ENCODE assay signal across 26 cellular contexts in genomic region chr4:146442801-146443200, GRCh38.
A peak's percentile ranks its signal among the peaks of the same experiment; 100 is the strongest.
DNase-seq lines count a peak whose midpoint lies in the region; ATAC-seq, FAIRE-seq and TF ChIP-seq lines count a peak whose summit lies in the region.
"Had no signal": no experiment of that assay in that cellular context is flagged by ENCODE, and none has a peak within 500 bp of the region (broad histone marks: within the 10 kb centered on the region; RNA-seq: fewer than 3 reads in every experiment).

No MANE protein-coding gene starts in this region.

- H3K4me1 ChIP-seq in Panc1 (ENCODE audit: control insufficient read depth, insufficient read depth, low read length) (no peaks in the 10 kb centered on the region), endothelial cell of umbilical vein (ENCODE audit: control insufficient read depth, extremely low read depth, insufficient read depth, low read length) (peaks cover 12% of the 10 kb centered on the region), osteoblast (ENCODE audit: insufficient read depth, low read length) (peaks cover 11% of the 10 kb centered on the region)
- H3K4me1 ChIP-seq: BLaER1, upper lobe of left lung had no signal

- H3K4me3 ChIP-seq in Panc1 (ENCODE audit: low read depth in 2 of 2, low read length in 2 of 2) = no peak overlapping the region
- H3K4me3 ChIP-seq in endothelial cell of umbilical vein (replicated peaks in 1 of 3; ENCODE audit: insufficient read depth in 1 of 3, low read depth in 1 of 3, low read length in 3 of 3) = no peak overlapping the region
- H3K4me3 ChIP-seq in osteoblast (ENCODE audit: insufficient read depth, low read length) = no peak overlapping the region
- H3K4me3 ChIP-seq: BLaER1, heart left ventricle, skin epidermis, upper lobe of left lung had no signal

- H2AFZ ChIP-seq in endothelial cell of umbilical vein (ENCODE audit: low read depth, low read length) = no peak overlapping the region
- H2AFZ ChIP-seq in osteoblast (ENCODE audit: low read length) = no peak overlapping the region

- ATAC-seq in Panc1 = no peak
- no peak for ATAC-seq in T-helper 17 cell
- ATAC-seq: heart left ventricle; stimulated activated memory B cell treated with anti-CD40 and anti-IgM and Interleukin-4, amounts not matched to agents 10 μg/mL and 1 μg/mL and 100 μg/mL, for 72 hours had no signal

- BruUV-seq in Panc1 (replicated peaks; lab: Mats Ljungman, UMichigan) (no TSS peak), endothelial cell of umbilical vein (replicated peaks; lab: Mats Ljungman, UMichigan) (no TSS peak)

- H3K9me3 ChIP-seq in Panc1 (ENCODE audit: control insufficient read depth, insufficient read depth, low read depth, low read length) (no peaks in the 10 kb centered on the region), endothelial cell of umbilical vein (replicated peaks; ENCODE audit: control insufficient read depth, insufficient read depth, low read length) (no peaks in the 10 kb centered on the region), osteoblast (ENCODE audit: low read depth, low read length) (no peaks in the 10 kb centered on the region), T-helper 17 cell (ENCODE audit: control insufficient read depth, low read length, poor library complexity, severe bottlenecking) (no peaks in the 10 kb centered on the region)
- H3K9me3 ChIP-seq: heart left ventricle, neutrophil, upper lobe of left lung had no signal

- in situ Hi-C loops in Panc1 (cut with HindIII; ENCODE audit: low pct_unique_long_range_greater_than_20kb, low sequenced_read_pairs) = no loop called here

- no peak for TF ChIP-seq POLR2A in endothelial cell of umbilical vein (IDR thresholded peaks at IDR 0.05; ENCODE audit: low read depth, low read length)

- no peaks in the 10 kb centered on the region for H3K27me3 Mint-ChIP-seq in T-helper 17 cell
- H3K27me3 Mint-ChIP-seq: activated naive CD4-positive, alpha-beta T cell treated with anti-CD3 and anti-CD28 coated beads, Interleukin-2, amount 10 ng/mL, durations not matched to agents 7 days and 5 days; stimulated activated memory B cell treated with anti-CD40 and anti-IgM and Interleukin-4, amounts not matched to agents 10 μg/mL and 1 μg/mL and 100 μg/mL, for 72 hours had no signal

- H3K79me2 ChIP-seq in endothelial cell of umbilical vein (ENCODE audit: control insufficient read depth, insufficient read depth, low read length) (no peaks in the 10 kb centered on the region), osteoblast (ENCODE audit: insufficient read depth, low read length) (no peaks in the 10 kb centered on the region)

- H3K27me3 ChIP-seq in Panc1 (ENCODE audit: control insufficient read depth, insufficient read depth, low read length) (no peaks in the 10 kb centered on the region), endothelial cell of umbilical vein (ENCODE audit: control insufficient read depth in 2 of 2, insufficient read depth in 2 of 2, low read length in 2 of 2) (no peaks in the 10 kb centered on the region), osteoblast (ENCODE audit: insufficient read depth, low read length) (no peaks in the 10 kb centered on the region)
- H3K27me3 ChIP-seq: BLaER1, heart left ventricle, neutrophil, upper lobe of left lung had no signal

- H3K36me3 ChIP-seq in Panc1 (ENCODE audit: control insufficient read depth, insufficient read depth, low read length) (no peaks in the 10 kb centered on the region), endothelial cell of umbilical vein (ENCODE audit: control insufficient read depth in 2 of 2, extremely low read depth in 1 of 2, insufficient read depth in 2 of 2, low read length in 2 of 2) (no peaks in the 10 kb centered on the region), osteoblast (ENCODE audit: insufficient read depth, low read length) (no peaks in the 10 kb centered on the region)
- H3K36me3 ChIP-seq: heart left ventricle, neutrophil had no signal

- H3K9ac ChIP-seq in endothelial cell of umbilical vein (replicated peaks; ENCODE audit: extremely low read depth, insufficient read depth, low read length) = no peak overlapping the region
- H3K9ac ChIP-seq: BLaER1 had no signal

- DNase-seq in EL (peak; percentile 69), Panc1 (ENCODE audit: low read depth, low spot score) (peak; percentile 41), endothelial cell of umbilical vein (ENCODE audit: low read depth, low spot score) (no peak), osteoblast (ENCODE audit: insufficient read length, low spot score, missing footprints) (peak; percentile 48), HT-29 (ENCODE audit: low spot score) (no peak), NCI-H2227 (lab: John Stamatoyannopoulos, UW; ENCODE audit: unreplicated experiment) (no peak), T-helper 17 cell (no peak), NCI-H1694 (lab: John Stamatoyannopoulos, UW) (no peak)
- DNase-seq: activated CD4-positive, CD25-positive, alpha-beta regulatory T cell treated with anti-CD3 and anti-CD28 coated beads, Interleukin-2, amount 50 U/mL, for 72 hours; activated CD8-positive, alpha-beta memory T cell treated with anti-CD3 and anti-CD28 coated beads, Interleukin-2, amount 50 U/mL, for 4 hours; activated naive CD4-positive, alpha-beta T cell treated with anti-CD3 and anti-CD28 coated beads, Interleukin-2, amount 10 ng/mL, durations not matched to agents 7 days and 5 days; central memory CD4-positive, alpha-beta T cell; DMS 273 treated with DMSO at 0.1 percent for 48 hours; heart left ventricle; KG1; midbrain; NCI-H187; NCI-H524 treated with DMSO at 0.1 percent for 48 hours; T-helper 1 cell; upper lobe of left lung had no signal

- TF ChIP-seq CTCF in Panc1 (IDR thresholded peaks at IDR 0.05) (no peak), endothelial cell of umbilical vein (IDR thresholded peaks at IDR 0.05; ENCODE audit: extremely low read depth in 1 of 2, insufficient read depth in 1 of 2, low read depth in 1 of 2, low read length in 2 of 2) (no peak), osteoblast (IDR thresholded peaks at IDR 0.05; ENCODE audit: extremely low read depth, low read depth, low read length) (no peak)

- peak; percentile 57 for FAIRE-seq in endothelial cell of umbilical vein (lab: Jason Lieb, UNC)
- FAIRE-seq: H54, RCC 7860 had no signal

- POLR2A ChIA-PET in Panc1 (lab: Charles Lee) = no interaction called here
- POLR2A ChIA-PET in endothelial cell of umbilical vein (lab: Charles Lee) = no interaction called here

- no peaks in the 10 kb centered on the region for H3K9me1 ChIP-seq in endothelial cell of umbilical vein (replicated peaks; ENCODE audit: control insufficient read depth, extremely low read depth, insufficient read depth, low read length)

- no peaks in the 10 kb centered on the region for H3K36me3 Mint-ChIP-seq in T-helper 17 cell (ENCODE audit: low read depth)

- intact Hi-C loops in Panc1 (cut with micrococcal nuclease; ENCODE audit: unreplicated experiment) (no loop called here), endothelial cell of umbilical vein (cut with micrococcal nuclease) (no loop called here)

- H3K4me3 Mint-ChIP-seq in T-helper 17 cell = no peak overlapping the region
- H3K4me3 Mint-ChIP-seq: activated naive CD4-positive, alpha-beta T cell treated with anti-CD3 and anti-CD28 coated beads, Interleukin-2, amount 10 ng/mL, durations not matched to agents 7 days and 5 days; stimulated activated memory B cell treated with anti-CD40 and anti-IgM and Interleukin-4, amounts not matched to agents 10 μg/mL and 1 μg/mL and 100 μg/mL, for 72 hours had no signal

- peaks cover 3% of the 10 kb centered on the region for H3K4me1 Mint-ChIP-seq in T-helper 17 cell
- H3K4me1 Mint-ChIP-seq: activated naive CD4-positive, alpha-beta T cell treated with anti-CD3 and anti-CD28 coated beads, Interleukin-2, amount 10 ng/mL, durations not matched to agents 7 days and 5 days; stimulated activated memory B cell treated with anti-CD40 and anti-IgM and Interleukin-4, amounts not matched to agents 10 μg/mL and 1 μg/mL and 100 μg/mL, for 72 hours had no signal

- CTCF ChIA-PET in Panc1 (lab: Charles Lee) (no interaction called here), endothelial cell of umbilical vein (lab: Charles Lee) (interaction anchor here (0.7 to 1.8 kb wide), 7 partner anchors 11 to 43 kb away, joined by 3 to 7 read pairs (median 3); no protein-coding TSS in a partner anchor)

- H4K20me1 ChIP-seq in endothelial cell of umbilical vein (replicated peaks; ENCODE audit: control insufficient read depth, extremely low read depth, insufficient read depth, low read length) (no peaks in the 10 kb centered on the region), osteoblast (ENCODE audit: insufficient read depth, low read length) (no peaks in the 10 kb centered on the region)
- H4K20me1 ChIP-seq: BLaER1 had no signal

- no peak overlapping the region for H3K27ac Mint-ChIP-seq in T-helper 17 cell
- H3K27ac Mint-ChIP-seq: activated naive CD4-positive, alpha-beta T cell treated with anti-CD3 and anti-CD28 coated beads, Interleukin-2, amount 10 ng/mL, durations not matched to agents 7 days and 5 days; stimulated activated memory B cell treated with anti-CD40 and anti-IgM and Interleukin-4, amounts not matched to agents 10 μg/mL and 1 μg/mL and 100 μg/mL, for 72 hours had no signal

- dilution Hi-C loops in endothelial cell of umbilical vein (cut with MboI; ENCODE audit: extremely low pct_ligation_motif_present, low sequenced_read_pairs) = no loop called here

- H3K4me2 ChIP-seq in endothelial cell of umbilical vein (ENCODE audit: insufficient read depth, low read length) (no peak overlapping the region), osteoblast (ENCODE audit: insufficient read depth, low read length) (no peak overlapping the region)
- H3K4me2 ChIP-seq: BLaER1 had no signal

- H3K27ac ChIP-seq in Panc1 (ENCODE audit: low read length) (no peak overlapping the region), endothelial cell of umbilical vein (ENCODE audit: insufficient read depth, low read depth, low read length) (no peak overlapping the region), osteoblast (ENCODE audit: low read depth, low read length) (no peak overlapping the region)
- H3K27ac ChIP-seq: BLaER1, heart left ventricle, neutrophil, skin epidermis, upper lobe of left lung had no signal

TF ChIP-seq in endothelial cell of umbilical vein, 7 proteins besides CTCF, POLR2A, EP300 and RAD21:
- TF ChIP-seq POLR2AphosphoS5 (IDR thresholded peaks at IDR 0.05; ENCODE audit: insufficient read depth, low read depth, low read length) (no peak), MYC (IDR thresholded peaks at IDR 0.05; ENCODE audit: low read depth, low read length) (no peak), MAX (IDR thresholded peaks at IDR 0.05; ENCODE audit: insufficient read depth, insufficient read length) (no peak)

Comparison
In these comparisons a context has a peak if more than half of its experiments do, and no peak if none do; other contexts are left out.
1. DNase-seq: peak in EL (single experiment), Panc1 (single experiment) and osteoblast (single experiment); none in endothelial cell of umbilical vein (single experiment), HT-29 (single experiment), NCI-H2227 (single experiment), T-helper 17 cell (0 of 3) and NCI-H1694 (single experiment).